8 cellular contexts compared by ENCODE assay signal in the genomic region with DNA sequence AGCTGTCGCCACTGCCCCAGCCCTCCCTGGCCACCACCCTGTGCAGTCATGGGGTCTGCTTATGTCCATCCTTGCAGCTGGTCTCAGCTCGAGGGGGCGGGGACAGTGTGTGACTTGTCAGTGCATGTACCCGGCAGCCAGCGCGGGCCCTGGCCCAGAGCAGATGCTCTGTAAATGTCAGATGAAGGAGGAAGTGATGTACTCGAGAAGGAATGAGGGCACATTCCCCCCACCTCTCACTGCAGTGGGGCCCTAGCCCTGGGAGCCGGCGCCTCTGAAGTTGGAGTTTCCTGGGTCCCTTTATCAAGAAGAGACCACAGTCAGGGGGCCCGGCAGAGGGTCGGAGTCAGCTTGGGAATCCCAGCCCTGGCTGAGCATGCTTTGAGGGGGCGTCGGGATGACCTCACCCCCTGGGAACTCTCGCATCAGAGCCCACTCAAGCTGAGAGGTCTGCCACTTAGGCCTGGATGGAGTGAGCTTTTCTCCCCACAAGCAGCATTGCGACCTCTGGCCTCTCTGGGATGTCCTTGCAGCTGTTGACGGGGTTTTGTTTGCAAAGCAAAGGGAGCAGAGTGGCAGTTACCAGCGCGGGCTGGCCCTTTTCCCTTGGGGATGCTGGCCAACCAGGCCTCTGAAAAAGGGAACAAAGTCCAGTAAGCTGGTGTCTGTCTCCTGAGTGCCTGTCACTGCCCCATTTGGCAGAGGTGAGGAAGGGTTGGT. TPM values are rescaled to one million over a fixed set of nuclear protein-coding genes. Genes with fewer than 3 reads are reported as not detected.
DNase-seq lines count a peak whose midpoint lies in the region; ATAC-seq and TF ChIP-seq lines count a peak whose summit lies in the region.

No MANE protein-coding gene starts in this region.

- no peak overlapping the region for H3K4me3 Mint-ChIP-seq in T-cell
- no peak overlapping the region for H3K4me3 Mint-ChIP-seq in activated CD4-positive, alpha-beta T cell treated with anti-CD3 and anti-CD28 coated beads, Interleukin-2, amount 10 ng/mL, durations not matched to agents 7 days and 5 days

- DNase-seq in T1000 (lab: John Stamatoyannopoulos, UW) (peak; percentile 50), omental fat pad (ENCODE audit: low spot score) (no peak), T-cell (no peak)
- no peak for DNase-seq in activated CD4-positive, alpha-beta T cell treated with anti-CD3 and anti-CD28 coated beads, Interleukin-2, amount 10 ng/mL, durations not matched to agents 7 days and 5 days

- H3K27ac ChIP-seq in HEK293 (ENCODE audit: extremely low read depth, low read depth, low read length) (no peak overlapping the region), gastroesophageal sphincter (peak overlapping the region; percentile 56 to 95 (median 90))

- H3K27me3 Mint-ChIP-seq in T-cell = no peaks in the 10 kb centered on the region
- H3K27me3 Mint-ChIP-seq in activated CD4-positive, alpha-beta T cell treated with anti-CD3 and anti-CD28 coated beads, Interleukin-2, amount 10 ng/mL, durations not matched to agents 7 days and 5 days = no peaks in the 10 kb centered on the region

- H3K9me3 ChIP-seq in HEK293 (ENCODE audit: control insufficient read depth, insufficient read depth, low read depth, low read length) (no peaks in the 10 kb centered on the region), gastroesophageal sphincter (peaks cover 0 to 10% (median 0%) of the 10 kb centered on the region in 3 donors)

- POLR2A ChIA-PET in HEK293 (lab: Yijun Ruan, JAX) (interaction anchor here (0.7 to 1.8 kb wide), 6 partner anchors 10 to 111 kb away, joined by 3 to 7 read pairs (median 4); partner anchors contain the start of genes DUSP1 and NEURL1B), T-cell (lab: Charles Lee) (no interaction called here)
- POLR2A ChIA-PET in activated CD4-positive, alpha-beta T cell treated with anti-CD3 and anti-CD28 coated beads, Interleukin-2, amount 10 ng/mL, durations not matched to agents 7 days and 5 days (lab: Charles Lee) = no interaction called here

- peaks cover 4 to 12% (median 12%) of the 10 kb centered on the region in 3 donors for H3K9me3 Mint-ChIP-seq in T-cell
- peaks cover 7% of the 10 kb centered on the region for H3K9me3 Mint-ChIP-seq in activated CD4-positive, alpha-beta T cell treated with anti-CD3 and anti-CD28 coated beads, Interleukin-2, amount 10 ng/mL, durations not matched to agents 7 days and 5 days

- no peak for TF ChIP-seq POLR2A in gastroesophageal sphincter (IDR thresholded peaks at IDR 0.05)

- no peaks in the 10 kb centered on the region for H3K27me3 ChIP-seq in gastroesophageal sphincter

- TF ChIP-seq EP300 in gastroesophageal sphincter (IDR thresholded peaks at IDR 0.05) = no peak

- TF ChIP-seq CTCF in HEK293 (tag by site-specific recombination; IDR thresholded peaks at IDR 0.05) = no peak
- TF ChIP-seq CTCF in gastroesophageal sphincter (IDR thresholded peaks at IDR 0.05) = no peak
- no peak for TF ChIP-seq CTCF in omental fat pad (IDR thresholded peaks at IDR 0.05)

- ATAC-seq in gastroesophageal sphincter (peak; percentile 86), omental fat pad (ENCODE audit: low FRiP score) (peak; percentile 54), GM19395 (IDR thresholded peaks at IDR 0.05; ENCODE audit: unreplicated experiment) (no peak), T-cell (replicated peaks in 1 of 4) (no peak), GM18498 (IDR thresholded peaks at IDR 0.05; ENCODE audit: unreplicated experiment) (no peak)

- H3K36me3 Mint-ChIP-seq in T-cell = no peaks in the 10 kb centered on the region
- H3K36me3 Mint-ChIP-seq in activated CD4-positive, alpha-beta T cell treated with anti-CD3 and anti-CD28 coated beads, Interleukin-2, amount 10 ng/mL, durations not matched to agents 7 days and 5 days (ENCODE audit: low read depth) = peaks cover 3% of the 10 kb centered on the region

- H3K4me1 ChIP-seq in HEK293 (ENCODE audit: control insufficient read depth, insufficient read depth, low read length) (no peaks in the 10 kb centered on the region), gastroesophageal sphincter (peaks cover 10 to 86% (median 28%) of the 10 kb centered on the region in 3 donors)

- no peaks in the 10 kb centered on the region for H3K36me3 ChIP-seq in HEK293 (ENCODE audit: control insufficient read depth in 2 of 2, insufficient read depth in 1 of 2, low read length in 2 of 2)
- peaks cover 0 to 7% of the 10 kb centered on the region in 2 donors for H3K36me3 ChIP-seq in gastroesophageal sphincter

- CTCF ChIA-PET in HEK293 (lab: Yijun Ruan, JAX) = interaction anchor here (0.5 to 1.6 kb wide), 4 partner anchors 9 to 272 kb away, joined by 4 to 5 read pairs (median 4); no protein-coding TSS in a partner anchor
- CTCF ChIA-PET in T-cell (lab: Charles Lee) = no interaction called here
- CTCF ChIA-PET in activated CD4-positive, alpha-beta T cell treated with anti-CD3 and anti-CD28 coated beads, Interleukin-2, amount 10 ng/mL, durations not matched to agents 7 days and 5 days (lab: Charles Lee) = no interaction called here

- no peak overlapping the region for H3K4me3 ChIP-seq in HEK293 (ENCODE audit: low read depth, low read length)
- peak overlapping the region in 1 of 2 donors; percentile 4 for H3K4me3 ChIP-seq in gastroesophageal sphincter

- H3K27ac Mint-ChIP-seq in T-cell = no peak overlapping the region
- H3K27ac Mint-ChIP-seq in activated CD4-positive, alpha-beta T cell treated with anti-CD3 and anti-CD28 coated beads, Interleukin-2, amount 10 ng/mL, durations not matched to agents 7 days and 5 days = no peak overlapping the region

- 0% methylated on average over 1 to 5 of the region's 18 CpGs for whole genome bisulfite sequencing in gastroesophageal sphincter (ENCODE audit: low coverage in 1 of 2), 2 donors

- no peaks in the 10 kb centered on the region for H3K4me1 Mint-ChIP-seq in T-cell
- no peaks in the 10 kb centered on the region for H3K4me1 Mint-ChIP-seq in activated CD4-positive, alpha-beta T cell treated with anti-CD3 and anti-CD28 coated beads, Interleukin-2, amount 10 ng/mL, durations not matched to agents 7 days and 5 days

TF ChIP-seq in HEK293, 187 proteins besides CTCF, POLR2A, EP300 and RAD21 (continues in another document):
- TF ChIP-seq, protein P1, sequence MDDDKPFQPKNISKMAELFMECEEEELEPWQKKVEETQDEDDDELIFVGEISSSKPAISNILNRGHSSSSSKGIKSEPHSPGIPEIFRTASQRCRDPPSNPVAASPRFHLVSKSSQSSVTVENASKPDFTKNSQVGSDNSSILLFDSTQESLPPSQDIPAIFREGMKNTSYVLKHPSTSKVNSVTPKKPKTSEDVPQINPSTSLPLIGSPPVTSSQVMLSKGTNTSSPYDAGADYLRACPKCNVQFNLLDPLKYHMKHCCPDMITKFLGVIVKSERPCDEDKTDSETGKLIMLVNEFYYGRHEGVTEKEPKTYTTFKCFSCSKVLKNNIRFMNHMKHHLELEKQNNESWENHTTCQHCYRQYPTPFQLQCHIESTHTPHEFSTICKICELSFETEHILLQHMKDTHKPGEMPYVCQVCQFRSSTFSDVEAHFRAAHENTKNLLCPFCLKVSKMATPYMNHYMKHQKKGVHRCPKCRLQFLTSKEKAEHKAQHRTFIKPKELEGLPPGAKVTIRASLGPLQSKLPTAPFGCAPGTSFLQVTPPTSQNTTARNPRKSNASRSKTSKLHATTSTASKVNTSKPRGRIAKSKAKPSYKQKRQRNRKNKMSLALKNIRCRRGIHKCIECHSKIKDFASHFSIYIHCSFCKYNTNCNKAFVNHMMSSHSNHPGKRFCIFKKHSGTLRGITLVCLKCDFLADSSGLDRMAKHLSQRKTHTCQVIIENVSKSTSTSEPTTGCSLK (tag by site-specific recombination; IDR thresholded peaks at IDR 0.05) = no peak
- TF ChIP-seq ZNF501 (tag by site-specific recombination; IDR thresholded peaks at IDR 0.05) (no peak), ZSCAN18 (tag by site-specific recombination; IDR thresholded peaks at IDR 0.05) (no peak), ZNF239 (tag by site-specific recombination; IDR thresholded peaks at IDR 0.05) (no peak), ZNF354C (tag by site-specific recombination; IDR thresholded peaks at IDR 0.05; ENCODE audit: borderline replicate concordance, low read depth) (no peak), PRDM1 (tag by site-specific recombination; IDR thresholded peaks at IDR 0.05) (no peak), GLIS2 (tag by site-specific recombination; IDR thresholded peaks at IDR 0.05) (0 out of 2 replicates have a peak, but pooled peaks have one; percentile 27), ZNF585B (tag by site-specific recombination; IDR thresholded peaks at IDR 0.05) (no peak), ZFHX2 (tag by site-specific recombination; conservative IDR thresholded peaks at IDR 0.05) (peak; percentile 70), SP7 (tag by site-specific recombination; IDR thresholded peaks at IDR 0.05) (no peak), ZNF146 (tag by site-specific recombination; IDR thresholded peaks at IDR 0.05) (no peak), MYNN (tag by site-specific recombination; IDR thresholded peaks at IDR 0.05; ENCODE audit: borderline replicate concordance) (no peak), TRIM28 (IDR thresholded peaks at IDR 0.05; ENCODE audit: borderline replicate concordance, low read length) (no peak)
- TF ChIP-seq, protein P2, sequence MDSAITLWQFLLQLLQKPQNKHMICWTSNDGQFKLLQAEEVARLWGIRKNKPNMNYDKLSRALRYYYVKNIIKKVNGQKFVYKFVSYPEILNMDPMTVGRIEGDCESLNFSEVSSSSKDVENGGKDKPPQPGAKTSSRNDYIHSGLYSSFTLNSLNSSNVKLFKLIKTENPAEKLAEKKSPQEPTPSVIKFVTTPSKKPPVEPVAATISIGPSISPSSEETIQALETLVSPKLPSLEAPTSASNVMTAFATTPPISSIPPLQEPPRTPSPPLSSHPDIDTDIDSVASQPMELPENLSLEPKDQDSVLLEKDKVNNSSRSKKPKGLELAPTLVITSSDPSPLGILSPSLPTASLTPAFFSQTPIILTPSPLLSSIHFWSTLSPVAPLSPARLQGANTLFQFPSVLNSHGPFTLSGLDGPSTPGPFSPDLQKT (IDR thresholded peaks at IDR 0.05; ENCODE audit: borderline replicate concordance, low read depth, low read length) = no peak

RNA-seq across cellular contexts. Expression of gene NEURL1B, which starts 19.0 kb away (rescaled TPM):
- total RNA-seq in gastroesophageal sphincter (10 to 100 TPM; 21.7 to 59.9 (median 41.5) TPM), omental fat pad (10 to 100 TPM; 10.3 to 86.5 (median 17.8) TPM), T-cell (under 1 TPM; 0.07 to 0.64 (median 0.20) TPM)
- total RNA-seq in activated CD4-positive, alpha-beta T cell treated with anti-CD3 and anti-CD28 coated beads, Interleukin-2, amount 10 ng/mL, durations not matched to agents 7 days and 5 days = 1 to 10 TPM; 7.8 to 8.7 TPM

Comparison
In these comparisons a context has a peak if more than half of its experiments do, and no peak if none do; other contexts are left out.
1. ATAC-seq: peak in gastroesophageal sphincter (single experiment) and omental fat pad (single experiment); none in GM19395 (single experiment), T-cell (0 of 4) and GM18498 (single experiment).
2. RNA of gene NEURL1B, which starts 19.0 kb away (total RNA-seq): 21.7 to 59.9 TPM in gastroesophageal sphincter, 10.3 to 86.5 TPM in omental fat pad and 7.8 to 8.7 TPM in activated CD4-positive, alpha-beta T cell treated with anti-CD3 and anti-CD28 coated beads, Interleukin-2, amount 10 ng/mL, durations not matched to agents 7 days and 5 days; 0.07 to 0.64 TPM in T-cell; every median in the first group is over 4 times any median in the second.